In genomic region chr18:79737426-79737825, GRCh38 we compare ENCODE assay signal across 19 cellular contexts.
"Had no signal": no experiment of that assay in that cellular context is flagged by ENCODE, and none has a peak within 500 bp of the region (broad histone marks: within the 10 kb centered on the region; RNA-seq: fewer than 3 reads in every experiment).

No MANE protein-coding gene starts in this region.

- H3K27ac ChIP-seq: cardiac muscle cell, foreskin keratinocyte, ovary, psoas muscle, right atrium auricular region, tibial artery had no signal

- DNase-seq: activated naive CD4-positive, alpha-beta T cell; amniotic stem cell; effector CD4-positive, alpha-beta T cell; erythroblast; foreskin keratinocyte; naive thymus-derived CD4-positive, alpha-beta T cell; psoas muscle; stimulated activated CD4-positive, alpha-beta T cell treated with anti-CD3 and anti-CD28 coated beads, Interleukin-2, amount 100 ng/mL, for 24 hours; stimulated activated naive CD8-positive, alpha-beta T cell treated with anti-CD3 and anti-CD28 coated beads, Interleukin-15, amount 100 ng/mL, for 72 hours; T-helper 9 cell had no signal

- H3K4me1 ChIP-seq: foreskin keratinocyte, psoas muscle, right atrium auricular region, tibial artery had no signal

- H3K27me3 Mint-ChIP-seq: activated naive CD8-positive, alpha-beta T cell; dendritic cell treated with granulocyte-macrophage colony-stimulating factor and Interleukin-4, amounts not matched to agents 40 ng/mL and 50 ng/mL, for 4 days; naive thymus-derived CD4-positive, alpha-beta T cell; stimulated activated naive CD8-positive, alpha-beta T cell treated with anti-CD3 and anti-CD28 coated beads, Interleukin-15, amount 100 ng/mL, for 72 hours had no signal

- H3K4me3 ChIP-seq: cardiac muscle cell, ovary, psoas muscle, right atrium auricular region, skin epidermis, tibial artery had no signal

- ATAC-seq: foreskin keratinocyte; stimulated activated effector memory CD8-positive, alpha-beta T cell treated with anti-CD3 and anti-CD28 coated beads, Interleukin-12 subunit alpha, Interleukin-12 subunit beta, amount 100 ng/mL, for 72 hours; stimulated activated naive CD8-positive, alpha-beta T cell treated with anti-CD3 and anti-CD28 coated beads, Interleukin-15, amount 100 ng/mL, for 72 hours; WTC11 had no signal

- H3K36me3 ChIP-seq: ovary had no signal

- H3K9me3 Mint-ChIP-seq: stimulated activated effector memory CD8-positive, alpha-beta T cell treated with anti-CD3 and anti-CD28 coated beads, Interleukin-12 subunit alpha, Interleukin-12 subunit beta, amount 100 ng/mL, for 72 hours; stimulated activated naive CD8-positive, alpha-beta T cell treated with anti-CD3 and anti-CD28 coated beads, Interleukin-15, amount 100 ng/mL, for 72 hours; WTC11 had no signal

- H3K4me3 Mint-ChIP-seq: activated naive CD8-positive, alpha-beta T cell; dendritic cell treated with granulocyte-macrophage colony-stimulating factor and Interleukin-4, amounts not matched to agents 40 ng/mL and 50 ng/mL, for 4 days; naive thymus-derived CD4-positive, alpha-beta T cell; stimulated activated effector memory CD8-positive, alpha-beta T cell treated with anti-CD3 and anti-CD28 coated beads, Interleukin-12 subunit alpha, Interleukin-12 subunit beta, amount 100 ng/mL, for 72 hours; stimulated activated naive CD8-positive, alpha-beta T cell treated with anti-CD3 and anti-CD28 coated beads, Interleukin-15, amount 100 ng/mL, for 72 hours; WTC11 had no signal

- H3K4me1 Mint-ChIP-seq: stimulated activated naive CD8-positive, alpha-beta T cell treated with anti-CD3 and anti-CD28 coated beads, Interleukin-15, amount 100 ng/mL, for 72 hours; WTC11 had no signal

- H3K27me3 ChIP-seq: cardiac muscle cell, foreskin keratinocyte, ovary, right atrium auricular region, tibial artery had no signal

- H3K27ac Mint-ChIP-seq: activated naive CD8-positive, alpha-beta T cell; dendritic cell treated with granulocyte-macrophage colony-stimulating factor and Interleukin-4, amounts not matched to agents 40 ng/mL and 50 ng/mL, for 4 days; stimulated activated effector memory CD8-positive, alpha-beta T cell treated with anti-CD3 and anti-CD28 coated beads, Interleukin-12 subunit alpha, Interleukin-12 subunit beta, amount 100 ng/mL, for 72 hours had no signal

- H3K9me3 ChIP-seq: ovary, right atrium auricular region, tibial artery had no signal
